In the genomic region with DNA sequence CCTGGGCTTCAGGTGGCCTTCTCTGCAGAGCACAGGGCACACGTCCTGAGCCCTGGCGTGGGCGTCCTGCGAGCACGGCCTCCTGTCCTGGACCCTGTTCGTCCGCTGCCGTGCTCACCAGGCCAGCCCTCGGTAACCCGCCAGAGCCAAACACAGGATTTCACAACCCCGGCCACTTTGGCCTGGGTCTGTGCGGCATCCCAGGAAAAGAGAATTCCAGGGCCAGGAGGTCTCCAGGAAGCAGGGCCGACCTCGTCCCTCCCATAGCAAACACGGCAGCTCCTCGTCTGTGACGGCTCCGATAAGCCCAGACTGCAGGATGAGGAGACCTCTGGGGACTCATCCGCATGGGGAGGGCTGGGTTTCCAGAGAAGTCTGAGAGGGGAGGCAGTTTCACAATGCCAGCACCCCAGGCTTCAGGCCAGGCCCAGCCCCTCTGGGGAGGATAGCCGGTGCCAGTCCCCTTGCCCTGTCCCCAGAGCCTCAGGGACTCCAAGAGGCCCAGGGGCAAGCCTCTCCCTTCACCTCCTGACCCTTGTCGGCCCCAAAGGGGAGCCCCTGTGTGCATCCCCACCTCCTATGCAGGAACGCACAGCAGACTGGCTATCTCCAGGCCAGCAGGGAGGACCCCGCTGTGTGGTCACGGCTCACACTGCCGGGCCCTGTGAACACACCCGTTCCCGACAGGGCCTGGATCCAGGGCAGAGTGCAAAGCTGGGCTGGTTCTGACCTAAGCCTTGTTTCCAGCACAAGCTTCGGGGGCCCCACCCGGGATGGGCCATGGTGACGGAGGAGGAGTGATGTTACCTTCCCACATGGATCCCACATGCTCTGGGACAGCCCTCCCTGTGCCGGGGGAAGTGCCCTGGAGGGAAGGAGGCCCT, we compare ENCODE assay signal across 1 cellular context.
TF ChIP-seq lines count a peak whose summit lies in the region.

No MANE protein-coding gene starts in this region.

TF ChIP-seq in HEK293, 187 proteins besides CTCF, POLR2A, EP300 and RAD21 (continued from another document):
- TF ChIP-seq, protein P1, sequence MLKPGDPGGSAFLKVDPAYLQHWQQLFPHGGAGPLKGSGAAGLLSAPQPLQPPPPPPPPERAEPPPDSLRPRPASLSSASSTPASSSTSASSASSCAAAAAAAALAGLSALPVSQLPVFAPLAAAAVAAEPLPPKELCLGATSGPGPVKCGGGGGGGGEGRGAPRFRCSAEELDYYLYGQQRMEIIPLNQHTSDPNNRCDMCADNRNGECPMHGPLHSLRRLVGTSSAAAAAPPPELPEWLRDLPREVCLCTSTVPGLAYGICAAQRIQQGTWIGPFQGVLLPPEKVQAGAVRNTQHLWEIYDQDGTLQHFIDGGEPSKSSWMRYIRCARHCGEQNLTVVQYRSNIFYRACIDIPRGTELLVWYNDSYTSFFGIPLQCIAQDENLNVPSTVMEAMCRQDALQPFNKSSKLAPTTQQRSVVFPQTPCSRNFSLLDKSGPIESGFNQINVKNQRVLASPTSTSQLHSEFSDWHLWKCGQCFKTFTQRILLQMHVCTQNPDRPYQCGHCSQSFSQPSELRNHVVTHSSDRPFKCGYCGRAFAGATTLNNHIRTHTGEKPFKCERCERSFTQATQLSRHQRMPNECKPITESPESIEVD (tag by site-specific recombination; IDR thresholded peaks at IDR 0.05): no peak
TF ChIP-seq in HEK293: peak in this region for 1.
